In genomic region chr10:49633327-49634045, GRCh38 we compare ENCODE assay signal across 1 cellular context.
TF ChIP-seq lines count a peak whose summit lies in the region.

No MANE protein-coding gene starts in this region.

TF ChIP-seq in GM23338, 12 proteins besides CTCF, POLR2A, EP300 and RAD21:
- TF ChIP-seq ZNF462 (CRISPR knock-in tag; IDR thresholded peaks at IDR 0.05) (no peak), ZNF114 (CRISPR knock-in tag; IDR thresholded peaks at IDR 0.05) (no peak), ETS1 (IDR thresholded peaks at IDR 0.05) (no peak), NANOG (IDR thresholded peaks at IDR 0.05; ENCODE audit: borderline replicate concordance) (no peak), CREB1 (CRISPR knock-in tag; IDR thresholded peaks at IDR 0.05; ENCODE audit: low read depth) (no peak), ZNF331 (CRISPR knock-in tag; IDR thresholded peaks at IDR 0.05; ENCODE audit: low read depth) (no peak), POLR2AphosphoS5 (IDR thresholded peaks at IDR 0.05; ENCODE audit: low read depth) (no peak)
